9 cellular contexts compared by ENCODE assay signal in genomic region chr1:179120736-179121135, GRCh38.
"Had no signal": no experiment of that assay in that cellular context is flagged by ENCODE, and none has a peak within 500 bp of the region (broad histone marks: within the 10 kb centered on the region; RNA-seq: fewer than 3 reads in every experiment).

No MANE protein-coding gene starts in this region.

- H3K9me3 Mint-ChIP-seq: nephron progenitor cell; stimulated activated naive B cell treated with anti-CD40 and anti-IgM and Interleukin-4, amounts not matched to agents 10 μg/mL and 1 μg/mL and 100 μg/mL, for 72 hours had no signal

- H3K27me3 Mint-ChIP-seq: stimulated activated naive B cell treated with anti-CD40 and anti-IgM and Interleukin-4, amounts not matched to agents 10 μg/mL and 1 μg/mL and 100 μg/mL, for 72 hours had no signal

- H3K4me3 Mint-ChIP-seq: nephron progenitor cell; stimulated activated naive B cell treated with anti-CD40 and anti-IgM and Interleukin-4, amounts not matched to agents 10 μg/mL and 1 μg/mL and 100 μg/mL, for 72 hours had no signal

- H3K4me3 ChIP-seq: colonic mucosa, lung, spleen had no signal

- H3K4me1 Mint-ChIP-seq: stimulated activated naive B cell treated with anti-CD40 and anti-IgM and Interleukin-4, amounts not matched to agents 10 μg/mL and 1 μg/mL and 100 μg/mL, for 72 hours had no signal

- H3K27ac ChIP-seq: colonic mucosa, spleen had no signal

- H3K36me3 ChIP-seq: colonic mucosa had no signal

- H3K4me1 ChIP-seq: colonic mucosa had no signal

- DNase-seq: activated CD8-positive, alpha-beta memory T cell treated with anti-CD3 and anti-CD28 coated beads, Interleukin-2, amount 50 U/mL, for 48 hours; activated effector memory CD4-positive, alpha-beta T cell treated with anti-CD3 and anti-CD28 coated beads, Interleukin-2, amount 50 U/mL, for 16 hours; islet precursor cell; nephron progenitor cell; retina; spleen; stimulated activated naive B cell treated with anti-CD40 and anti-IgM and Interleukin-4, amounts not matched to agents 10 μg/mL and 1 μg/mL and 100 μg/mL, for 72 hours had no signal

- H3K9me3 ChIP-seq: colonic mucosa, spleen had no signal

- H3K27me3 ChIP-seq: colonic mucosa, spleen had no signal

- H3K27ac Mint-ChIP-seq: nephron progenitor cell; stimulated activated naive B cell treated with anti-CD40 and anti-IgM and Interleukin-4, amounts not matched to agents 10 μg/mL and 1 μg/mL and 100 μg/mL, for 72 hours had no signal
